14 cellular contexts compared by ENCODE assay signal in genomic region chr9:534886-535285, GRCh38. TPM values are rescaled to one million over a fixed set of nuclear protein-coding genes. Genes with fewer than 3 reads are reported as not detected.
DNase-seq lines count a peak whose midpoint lies in the region; ATAC-seq and TF ChIP-seq lines count a peak whose summit lies in the region.
"Had no signal": no experiment of that assay in that cellular context is flagged by ENCODE, and none has a peak within 500 bp of the region (broad histone marks: within the 10 kb centered on the region; RNA-seq: fewer than 3 reads in every experiment).

No MANE protein-coding gene starts in this region.

- no peak overlapping the region for H3K4ac ChIP-seq in mesenchymal stem cell (ENCODE audit: low read depth in 1 of 2, low read length in 2 of 2)

- H2BK120ac ChIP-seq in mesenchymal stem cell (ENCODE audit: low read depth, low read length): no peak overlapping the region

- H2BK12ac ChIP-seq in mesenchymal stem cell (ENCODE audit: low read length in 2 of 2): no peak overlapping the region

- no peak for TF ChIP-seq CTCF in breast epithelium (IDR thresholded peaks at IDR 0.05)
- TF ChIP-seq CTCF in stomach (IDR thresholded peaks at IDR 0.05): no peak

- 27% methylated on average over 4 of the region's 4 CpGs for WGBS in right cardiac atrium
- 32 to 48% (median 35%) methylated on average over 4 of the region's 4 CpGs for WGBS in stomach, 5 donors
- WGBS in mesenchymal stem cell: 80% methylated on average over 4 of the region's 4 CpGs

- H3K27ac ChIP-seq in breast epithelium (peak overlapping the region; percentile 64 to 76), right cardiac atrium (ENCODE audit: low read length) (peak overlapping the region; percentile 48), stomach (no peak overlapping the region), mesenchymal stem cell (ENCODE audit: low read length, poor library complexity, severe bottlenecking) (no peak overlapping the region), SJCRH30 (no peak overlapping the region)
- H3K27ac ChIP-seq: BLaER1 treated with 17β-estradiol and CSF1 and Interleukin-3, amounts not matched to agents 10 nM and 100 nM had no signal

- H3K4me2 ChIP-seq in mesenchymal stem cell (ENCODE audit: low read length, poor library complexity, severe bottlenecking): no peak overlapping the region

- H3K14ac ChIP-seq in mesenchymal stem cell (ENCODE audit: low read length in 2 of 2): no peak overlapping the region

- H2BK15ac ChIP-seq in mesenchymal stem cell (ENCODE audit: low read depth, poor library complexity, severe bottlenecking): no peak overlapping the region

- no peak overlapping the region for H3K9ac ChIP-seq in mesenchymal stem cell (ENCODE audit: low read length)
- H3K9ac ChIP-seq: BLaER1 treated with 17β-estradiol and CSF1 and Interleukin-3, amounts not matched to agents 10 nM and 100 nM had no signal

- DNase-seq in M059J (ENCODE audit: low read depth) (peak; percentile 84), breast epithelium (ENCODE audit: low spot score in 2 of 2) (peak in 1 of 2 donors; percentile 81), right cardiac atrium (peak; percentile 48 to 68 (median 54)), stomach (peak; percentile 57), mesenchymal stem cell (no peak), HCEC 1CT (no peak), SJCRH30 (no peak)
- DNase-seq: GF-D8; naive thymus-derived CD4-positive, alpha-beta T cell; NCI-H526 had no signal

- H3K9me3 ChIP-seq in breast epithelium (no peaks in the 10 kb centered on the region), right cardiac atrium (ENCODE audit: control insufficient read depth, low read length) (no peaks in the 10 kb centered on the region), stomach (no peaks in the 10 kb centered on the region), mesenchymal stem cell (ENCODE audit: control insufficient read depth, low read length) (no peaks in the 10 kb centered on the region), SJCRH30 (replicated peaks) (no peaks in the 10 kb centered on the region)

- no peak overlapping the region for H2AFZ ChIP-seq in mesenchymal stem cell (ENCODE audit: low read depth, low read length)

- H3K27me3 ChIP-seq in breast epithelium (no peaks in the 10 kb centered on the region), right cardiac atrium (ENCODE audit: control insufficient read depth, insufficient read depth) (no peaks in the 10 kb centered on the region), stomach (no peaks in the 10 kb centered on the region), mesenchymal stem cell (ENCODE audit: control insufficient read depth in 1 of 2, insufficient read depth in 1 of 2, low read length in 2 of 2) (peaks cover 0 to 4% of the 10 kb centered on the region in 2 experiments), SJCRH30 (no peaks in the 10 kb centered on the region)
- H3K27me3 ChIP-seq: BLaER1 treated with 17β-estradiol and CSF1 and Interleukin-3, amounts not matched to agents 10 nM and 100 nM had no signal

- no peak overlapping the region for H3K18ac ChIP-seq in mesenchymal stem cell (ENCODE audit: low read depth in 1 of 2, low read length in 2 of 2)

- no peak overlapping the region for H4K91ac ChIP-seq in mesenchymal stem cell (ENCODE audit: low read length)

- TF ChIP-seq POLR2A in breast epithelium (IDR thresholded peaks at IDR 0.05) (no peak), stomach (IDR thresholded peaks at IDR 0.05) (no peak)

- no peak overlapping the region for H4K8ac ChIP-seq in mesenchymal stem cell (ENCODE audit: low read length)

- H3K4me1 ChIP-seq in breast epithelium: no peaks in the 10 kb centered on the region
- H3K4me1 ChIP-seq in right cardiac atrium (ENCODE audit: control insufficient read depth, insufficient read depth, low read length): peaks cover 14% of the 10 kb centered on the region
- peaks cover 0 to 42% (median 22%) of the 10 kb centered on the region in 4 donors for H3K4me1 ChIP-seq in stomach
- peaks cover 3% of the 10 kb centered on the region for H3K4me1 ChIP-seq in mesenchymal stem cell (ENCODE audit: control insufficient read depth, insufficient read depth, low read depth, low read length)
- H3K4me1 ChIP-seq in SJCRH30: peaks cover 10% of the 10 kb centered on the region

- H3K36me3 ChIP-seq in breast epithelium: no peaks in the 10 kb centered on the region
- H3K36me3 ChIP-seq in stomach: no peaks in the 10 kb centered on the region
- no peaks in the 10 kb centered on the region for H3K36me3 ChIP-seq in mesenchymal stem cell (ENCODE audit: control insufficient read depth in 1 of 2, insufficient read depth in 2 of 2, low read depth in 1 of 2, low read length in 2 of 2)
- H3K36me3 ChIP-seq in SJCRH30: no peaks in the 10 kb centered on the region
- H3K36me3 ChIP-seq: BLaER1 treated with 17β-estradiol and CSF1 and Interleukin-3, amounts not matched to agents 10 nM and 100 nM had no signal

- no peak for TF ChIP-seq EP300 in stomach (IDR thresholded peaks at IDR 0.05)

- H2AK5ac ChIP-seq in mesenchymal stem cell (ENCODE audit: low read length, severe bottlenecking): no peak overlapping the region

- no peaks in the 10 kb centered on the region for H3K79me1 ChIP-seq in mesenchymal stem cell (replicated peaks; ENCODE audit: low read length, poor library complexity, severe bottlenecking)

- intact Hi-C loops in breast epithelium (cut with DNase I; ENCODE audit: low total_unique reads): no loop called here
- intact Hi-C loops in right cardiac atrium (cut with DNase I): no loop called here
- intact Hi-C loops in stomach (cut with DNase I; ENCODE audit: low total_unique reads): no loop called here

- H3K4me3 ChIP-seq in breast epithelium (no peak overlapping the region), right cardiac atrium (ENCODE audit: low read length) (no peak overlapping the region), stomach (no peak overlapping the region), mesenchymal stem cell (ENCODE audit: insufficient read depth in 1 of 2, low read depth in 1 of 2, low read length in 2 of 2) (no peak overlapping the region), SJCRH30 (no peak overlapping the region)
- H3K4me3 ChIP-seq: BLaER1 treated with 17β-estradiol and CSF1 and Interleukin-3, amounts not matched to agents 10 nM and 100 nM had no signal

- H2BK5ac ChIP-seq in mesenchymal stem cell (ENCODE audit: low read depth, low read length, poor library complexity, severe bottlenecking): no peak overlapping the region

- ATAC-seq in right cardiac atrium: peak; percentile 57
- ATAC-seq in HG03159 (IDR thresholded peaks at IDR 0.05; ENCODE audit: unreplicated experiment): no peak
- ATAC-seq: esophagus mucosa; naive thymus-derived CD4-positive, alpha-beta T cell; WTC11 had no signal

- H3K23ac ChIP-seq in mesenchymal stem cell (ENCODE audit: low read length in 2 of 2): no peak overlapping the region

RNA-seq across cellular contexts. Expression of gene KANK1, which starts 30.4 kb away (rescaled TPM):
- 33.6 and 55.5 TPM in 2 replicates for total RNA-seq in M059J (2014; rRNA removed; shearing (Covaris generic))
- total RNA-seq in breast epithelium: 10 to 100 TPM; 59.4 to 76.7 (median 64.9) TPM
- total RNA-seq in right cardiac atrium: 100 to 1,000 TPM; 135 to 178 (median 154) TPM
- 83.6 TPM for polyA plus RNA-seq in right cardiac atrium
- 10 to 100 TPM; 17.1 to 44.1 (median 32.1) TPM for total RNA-seq in stomach
- polyA plus RNA-seq in stomach: 10 to 100 TPM; 12.4 to 21.5 (median 14.1) TPM
- polyA plus RNA-seq in mesenchymal stem cell (2013, experiment 1 of 2): 18.3 TPM
- polyA plus RNA-seq in mesenchymal stem cell (2013, experiment 2 of 2): 18.1 TPM
- total RNA-seq in SJCRH30 (2014; rRNA removed; shearing (Covaris generic)): 12.0 and 13.1 TPM in 2 replicates

Comparison
In these comparisons a context has a peak if more than half of its experiments do, and no peak if none do; other contexts are left out.
1. DNase-seq: peak in M059J (single experiment), right cardiac atrium (3 of 3) and stomach (single experiment); none in mesenchymal stem cell (single experiment), HCEC 1CT (single experiment) and SJCRH30 (0 of 2).
2. H3K27ac ChIP-seq: peak in breast epithelium (2 of 2) and right cardiac atrium (single experiment); none in stomach (0 of 5), mesenchymal stem cell (single experiment) and SJCRH30 (single experiment).